8 cellular contexts compared by ENCODE assay signal in genomic region chr2:73284296-73285161, GRCh38. TPM values are rescaled to one million over a fixed set of nuclear protein-coding genes. Genes with fewer than 3 reads are reported as not detected.
DNase-seq lines count a peak whose midpoint lies in the region; ATAC-seq, FAIRE-seq and TF ChIP-seq lines count a peak whose summit lies in the region.

Gene FBXO41 (minus strand): TSS chr2:73284478. CDS start chr2:73269630, 14,848 bp downstream.

- DNase-seq in CD4-positive, alpha-beta memory T cell = peak; percentile 40 to 62 (median 50)
- peak; percentile 68 for DNase-seq in GM19240 (ENCODE audit: insufficient read length, low spot score)
- peak; percentile 57 to 87 (median 86) for DNase-seq in Peyer's patch
- peak; percentile 37 for DNase-seq in activated T-helper 1 cell treated with Interleukin-2 at 50 U/mL for 16 hours (ENCODE audit: low read depth)
- peak; percentile 29 to 61 for DNase-seq in frontal cortex (ENCODE audit: low spot score in 2 of 2)
- peak in 7 of 10 donors; percentile 49 to 94 (median 71) for DNase-seq in posterior cingulate gyrus
- DNase-seq in urothelium cell line (ENCODE audit: low spot score) = peak; percentile 88

- no peaks in the 10 kb centered on the region for H3K9me3 ChIP-seq in CD4-positive, alpha-beta memory T cell (ENCODE audit: control insufficient read depth in 1 of 2, low read length in 2 of 2)
- H3K9me3 ChIP-seq in Peyer's patch = no peaks in the 10 kb centered on the region

- H3K36me3 ChIP-seq in CD4-positive, alpha-beta memory T cell (ENCODE audit: insufficient read depth, low read length) = no peaks in the 10 kb centered on the region
- no peaks in the 10 kb centered on the region for H3K36me3 ChIP-seq in Peyer's patch

- intact Hi-C loops in CD4-positive, alpha-beta memory T cell (cut with micrococcal nuclease) = loop anchor here (1.0 to 2.0 kb wide), 2 partner anchors 16 to 50 kb away; partner anchors contain the start of gene CCT7
- intact Hi-C loops in posterior cingulate gyrus (cut with DNase I) = no loop called here

- H3K36me3 Mint-ChIP-seq in CD4-positive, alpha-beta memory T cell = peaks cover 0 to 3% of the 10 kb centered on the region in 2 donors

- TF ChIP-seq POLR2A in Peyer's patch (IDR thresholded peaks at IDR 0.05) = no peak

- peak within 1 kb of the TSS; percentile 79 to 89 (median 85) for H3K4me3 Mint-ChIP-seq in CD4-positive, alpha-beta memory T cell

- H3K27me3 ChIP-seq in CD4-positive, alpha-beta memory T cell (ENCODE audit: insufficient read depth, low read length) = no peaks in the 10 kb centered on the region
- no peaks in the 10 kb centered on the region for H3K27me3 ChIP-seq in Peyer's patch

- peak within 1 kb of the TSS; percentile 27 for H3K27ac ChIP-seq in CD4-positive, alpha-beta memory T cell (ENCODE audit: low read depth, low read length)
- H3K27ac ChIP-seq in Peyer's patch = peak within 1 kb of the TSS in 3 of 4 donors; percentile 39 to 86 (median 52)

- H3K27me3 Mint-ChIP-seq in CD4-positive, alpha-beta memory T cell = peaks cover 4 to 11% of the 10 kb centered on the region in 2 donors

- POLR2A ChIA-PET in CD4-positive, alpha-beta memory T cell (lab: Charles Lee; ENCODE audit: partially characterized antibody) = interaction anchor here (1.2 to 2.2 kb wide), 5 partner anchors 9 to 101 kb away, joined by 4 to 16 read pairs (median 7); partner anchors contain the start of genes ALMS1, CCT7 and PRADC1

- peak; percentile 84 for ATAC-seq in HG03432 (IDR thresholded peaks at IDR 0.05; ENCODE audit: unreplicated experiment)

- H3K9me3 Mint-ChIP-seq in CD4-positive, alpha-beta memory T cell = no peaks in the 10 kb centered on the region

- CTCF ChIA-PET in CD4-positive, alpha-beta memory T cell (lab: Charles Lee; ENCODE audit: partially characterized antibody) = no interaction called here

- peak within 1 kb of the TSS; percentile 32 to 62 for H3K4me3 ChIP-seq in CD4-positive, alpha-beta memory T cell (ENCODE audit: low read length in 2 of 2)
- H3K4me3 ChIP-seq in Peyer's patch = peak within 1 kb of the TSS; percentile 44 to 78 (median 59)

- peaks cover 19% of the 10 kb centered on the region for H3K4me1 ChIP-seq in CD4-positive, alpha-beta memory T cell (ENCODE audit: insufficient read depth, low read length)
- peaks cover 0 to 15% (median 3%) of the 10 kb centered on the region in 4 donors for H3K4me1 ChIP-seq in Peyer's patch

- no peak for TF ChIP-seq CTCF in Peyer's patch (IDR thresholded peaks at IDR 0.05)

- peaks cover 7 to 25% (median 16%) of the 10 kb centered on the region in 4 donors for H3K4me1 Mint-ChIP-seq in CD4-positive, alpha-beta memory T cell

- H3K27ac Mint-ChIP-seq in CD4-positive, alpha-beta memory T cell = peak within 1 kb of the TSS in 6 of 7 donors; percentile 16 to 70 (median 57)

- FAIRE-seq in frontal cortex (lab: Jason Lieb, UNC) (no peak), urothelium cell line (lab: Jason Lieb, UNC) (peak; percentile 46)

RNA-seq across cellular contexts. Expression of gene FBXO41, which starts in this region (rescaled TPM):
- total RNA-seq in CD4-positive, alpha-beta memory T cell = 10 to 100 TPM in 1 of 2 experiments, 1 to 10 TPM in 1; 9.8 to 11.4 TPM
- polyA plus RNA-seq in CD4-positive, alpha-beta memory T cell = 1 to 10 TPM in 1 of 2 donors, not detected in 1; 1.6 TPM
- total RNA-seq in Peyer's patch (10 to 100 TPM in 1 of 4 donors, 1 to 10 TPM in 3; 1.8 to 12.4 (median 5.7) TPM), frontal cortex (20.0 TPM)

Comparison
In these comparisons a context has a peak if more than half of its experiments do, and no peak if none do; other contexts are left out.
1. Peak in every context shown above with its lines: DNase-seq, ATAC-seq, H3K4me3 ChIP-seq and H3K27ac ChIP-seq.
2. DNase-seq: peak in every context shown above with its lines; median percentile 88 in urothelium cell line; 86 in Peyer's patch; 71 in posterior cingulate gyrus; 68 in GM19240; 50 in CD4-positive, alpha-beta memory T cell; 45 in frontal cortex; 37 in activated T-helper 1 cell treated with Interleukin-2 at 50 U/mL for 16 hours.